In genomic region chr15:46894644-46895043, GRCh38 we compare ENCODE assay signal across 29 cellular contexts.
"Had no signal": no experiment of that assay in that cellular context is flagged by ENCODE, and none has a peak within 500 bp of the region (broad histone marks: within the 10 kb centered on the region; RNA-seq: fewer than 3 reads in every experiment).

No MANE protein-coding gene starts in this region.

- H3K4me1 ChIP-seq: colonic mucosa, esophagus muscularis mucosa, esophagus squamous epithelium, gastrocnemius medialis, gastroesophageal sphincter, heart left ventricle, heart right ventricle had no signal

- H3K27ac ChIP-seq: colonic mucosa, coronary artery, dorsolateral prefrontal cortex, epithelial cell of prostate, esophagus muscularis mucosa, esophagus squamous epithelium, foreskin keratinocyte, gastrocnemius medialis, gastroesophageal sphincter, heart left ventricle, heart right ventricle had no signal

- FAIRE-seq: colon, endometrium, endothelial cell of umbilical vein, frontal cortex had no signal

- H3K9me3 ChIP-seq: colonic mucosa, esophagus muscularis mucosa, gastrocnemius medialis, gastroesophageal sphincter, heart left ventricle had no signal

- H3K9me3 Mint-ChIP-seq: endodermal cell had no signal

- H3K4me3 ChIP-seq: colonic mucosa, coronary artery, dorsolateral prefrontal cortex, esophagus muscularis mucosa, esophagus squamous epithelium, gastrocnemius medialis, gastroesophageal sphincter, heart left ventricle, heart right ventricle had no signal

- H3K4me3 Mint-ChIP-seq: dendritic cell treated with granulocyte-macrophage colony-stimulating factor and Interleukin-4, amounts not matched to agents 40 ng/mL and 50 ng/mL, for 4 days; effector memory CD8-positive, alpha-beta T cell; endodermal cell had no signal

- H3K36me3 ChIP-seq: colonic mucosa, esophagus muscularis mucosa, esophagus squamous epithelium, gastrocnemius medialis, gastroesophageal sphincter, heart left ventricle, heart right ventricle had no signal

- H3K4me1 Mint-ChIP-seq: endodermal cell had no signal

- H3K27me3 Mint-ChIP-seq: dendritic cell treated with granulocyte-macrophage colony-stimulating factor and Interleukin-4, amounts not matched to agents 40 ng/mL and 50 ng/mL, for 4 days; effector memory CD8-positive, alpha-beta T cell had no signal

- H3K27me3 ChIP-seq: colonic mucosa, dorsolateral prefrontal cortex, esophagus muscularis mucosa, esophagus squamous epithelium, foreskin keratinocyte, gastrocnemius medialis, gastroesophageal sphincter, heart left ventricle, heart right ventricle had no signal

- ATAC-seq: effector memory CD8-positive, alpha-beta T cell; esophagus mucosa; foreskin keratinocyte; gastrocnemius medialis; gastroesophageal sphincter; heart left ventricle; heart right ventricle had no signal

- DNase-seq: colonic mucosa; cortex of kidney; dermis blood vessel endothelial cell; dorsolateral prefrontal cortex; effector CD4-positive, alpha-beta T cell; effector CD8-positive, alpha-beta T cell; effector memory CD4-positive, alpha-beta T cell; effector memory CD8-positive, alpha-beta T cell; endodermal cell; erythroblast; esophagus squamous epithelium; foreskin fibroblast; foreskin keratinocyte; foreskin melanocyte; gastrocnemius medialis; glutamatergic neuron; head of caudate nucleus; heart left ventricle; heart right ventricle had no signal

- H3K27ac Mint-ChIP-seq: dendritic cell treated with granulocyte-macrophage colony-stimulating factor and Interleukin-4, amounts not matched to agents 40 ng/mL and 50 ng/mL, for 4 days; effector memory CD8-positive, alpha-beta T cell; endodermal cell had no signal
